8 cellular contexts compared by ENCODE assay signal in the genomic region with DNA sequence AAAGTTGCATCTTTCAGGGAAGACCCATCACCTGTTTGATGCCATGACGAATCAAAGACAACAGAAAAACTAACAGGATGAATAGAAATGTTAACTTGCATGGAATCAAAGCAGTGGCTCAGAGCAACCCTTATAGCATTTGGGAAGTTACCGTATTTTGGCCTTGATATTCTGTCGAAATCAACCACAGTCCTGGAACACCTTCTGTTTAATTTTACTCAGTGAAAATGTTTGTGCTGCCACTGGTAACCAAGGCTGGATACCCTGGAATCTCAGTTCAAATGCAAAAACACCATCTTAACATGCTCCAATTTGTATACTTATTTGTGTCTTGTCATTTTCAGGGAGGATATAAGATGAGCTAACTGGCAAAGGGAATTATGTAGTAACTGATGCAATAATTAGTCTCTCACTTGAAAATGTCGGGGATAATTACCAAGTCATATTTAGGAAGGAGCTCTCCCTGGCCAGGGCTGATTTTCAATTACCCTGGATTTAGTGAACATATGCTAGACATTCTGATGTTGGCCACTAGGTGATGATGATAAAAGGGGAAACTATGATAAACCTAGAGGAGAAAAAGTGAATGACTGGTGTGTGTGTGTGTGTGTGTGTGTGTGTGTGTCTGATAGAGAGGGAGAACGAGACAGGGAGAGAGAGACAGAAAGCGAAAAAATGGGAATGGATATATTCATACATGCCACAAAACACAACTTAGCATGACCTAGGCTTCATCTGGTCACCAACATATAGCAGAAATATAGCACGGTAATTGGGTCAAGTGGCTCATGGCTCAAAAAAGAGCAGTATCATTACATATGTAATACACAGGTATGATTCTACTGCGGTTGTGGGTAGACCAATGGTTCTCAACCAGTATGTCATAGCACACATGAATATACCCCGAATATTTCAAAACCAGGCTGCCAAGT. TPM values are rescaled to one million over a fixed set of nuclear protein-coding genes. Genes with fewer than 3 reads are reported as not detected.
DNase-seq lines count a peak whose midpoint lies in the region; ATAC-seq lines count a peak whose summit lies in the region.

No MANE protein-coding gene starts in this region.

- ATAC-seq in HG02885 (IDR thresholded peaks at IDR 0.05; ENCODE audit: poor library complexity, unreplicated experiment) (peak; percentile 69), GM21529 (IDR thresholded peaks at IDR 0.05; ENCODE audit: unreplicated experiment) (no peak)

- in situ Hi-C loops in Caki2 (cut with HindIII; ENCODE audit: low pct_unique_long_range_greater_than_20kb, low sequenced_read_pairs): no loop called here

- DNase-seq in Caki2 (ENCODE audit: low read depth) (peak; percentile 34), RPMI7951 (ENCODE audit: low read depth) (peak; percentile 73), iPS-NIHi11 (ENCODE audit: low spot score) (peak; percentile 35), DMS79 (lab: John Stamatoyannopoulos, UW) (no peak), T-helper 1 cell (no peak)
- DNase-seq in stimulated activated naive CD4-positive, alpha-beta T cell (lab: John Stamatoyannopoulos, UW): no peak

RNA-seq across cellular contexts. Expression of a gene that starts 19.0 kb away (rescaled TPM):
- total RNA-seq in Caki2 (2014; rRNA removed; shearing (Covaris generic); ENCODE audit: low replicate concordance): 0.24 and 20.2 TPM in 2 replicates
- 9.8 and 15.0 TPM in 2 replicates for total RNA-seq in RPMI7951 (2014; rRNA removed; shearing (Covaris generic))

Comparison
In these comparisons a context has a peak if more than half of its experiments do, and no peak if none do; other contexts are left out.
1. DNase-seq: peak in Caki2 (single experiment), RPMI7951 (single experiment) and iPS-NIHi11 (single experiment); none in DMS79 (single experiment), stimulated activated naive CD4-positive, alpha-beta T cell (0 of 6) and T-helper 1 cell (0 of 5).